1 cellular context compared by ENCODE assay signal in genomic region chr9:124218438-124219289, GRCh38.
TF ChIP-seq lines count a peak whose summit lies in the region.

No MANE protein-coding gene starts in this region.

TF ChIP-seq in SK-N-SH treated with all-trans-retinoic acid at 6 μM for 48 hours, 23 proteins besides CTCF, POLR2A, EP300 and RAD21 (continued from another document):
- TF ChIP-seq ISL1 (CRISPR knock-in tag; IDR thresholded peaks at IDR 0.05), result no peak
